In the genomic region with DNA sequence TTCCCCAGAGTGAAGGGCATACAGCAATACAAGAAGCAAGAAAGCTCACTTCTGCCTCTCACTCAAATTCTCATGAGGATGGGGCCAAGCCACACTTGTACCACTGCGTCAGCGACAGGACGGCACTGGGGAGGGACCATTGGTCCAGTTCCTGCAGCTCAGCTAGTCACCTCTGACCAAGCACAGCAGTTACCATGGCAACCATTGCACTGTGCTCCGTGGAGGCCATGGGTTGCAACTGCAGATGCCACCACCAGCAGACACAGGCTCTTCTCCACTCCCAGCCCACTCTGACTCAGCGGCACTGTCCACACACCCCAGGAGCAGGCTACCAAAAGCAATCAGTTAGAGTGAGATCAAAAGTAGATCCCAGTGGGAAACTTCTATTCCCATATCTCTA, we compare ENCODE assay signal across 19 cellular contexts.
DNase-seq lines count a peak whose midpoint lies in the region; ATAC-seq and TF ChIP-seq lines count a peak whose summit lies in the region.
"Had no signal": no experiment of that assay in that cellular context is flagged by ENCODE, and none has a peak within 500 bp of the region (broad histone marks: within the 10 kb centered on the region; RNA-seq: fewer than 3 reads in every experiment).

No MANE protein-coding gene starts in this region.

- no peak for TF ChIP-seq CTCF in osteocyte (IDR thresholded peaks at IDR 0.05)
- TF ChIP-seq CTCF in transverse colon (IDR thresholded peaks at IDR 0.05), result no peak

- TF ChIP-seq POLR2A in transverse colon (IDR thresholded peaks at IDR 0.05), result no peak

- intact Hi-C loops in transverse colon (cut with DNase I; ENCODE audit: low total_unique reads), result no loop called here

- ATAC-seq in GM21723 (IDR thresholded peaks at IDR 0.05; ENCODE audit: unreplicated experiment), result no peak
- ATAC-seq: activated naive CD8-positive, alpha-beta T cell treated with anti-CD3 and anti-CD28 coated beads, Interleukin-2, amount 50 U/mL, for 24 hours; left colon had no signal

- no peaks in the 10 kb centered on the region for H3K36me3 Mint-ChIP-seq in osteocyte (ENCODE audit: unreplicated experiment)
- H3K36me3 Mint-ChIP-seq: CD4-positive, CD25-positive, alpha-beta regulatory T cell had no signal

- peaks cover 9% of the 10 kb centered on the region for H3K27me3 Mint-ChIP-seq in osteocyte (ENCODE audit: unreplicated experiment)
- H3K27me3 Mint-ChIP-seq: activated naive CD8-positive, alpha-beta T cell treated with anti-CD3 and anti-CD28 coated beads, Interleukin-2, amount 50 U/mL, for 24 hours had no signal

- 74 to 94% methylated on average over 3 to 5 of the region's 5 CpGs for WGBS in transverse colon (ENCODE audit: low coverage in 1 of 2), 2 donors

- TF ChIP-seq EP300 in transverse colon (IDR thresholded peaks at IDR 0.05; ENCODE audit: low read depth), result no peak

- H3K4me1 Mint-ChIP-seq in osteocyte (ENCODE audit: unreplicated experiment), result no peaks in the 10 kb centered on the region
- H3K4me1 Mint-ChIP-seq: activated naive CD8-positive, alpha-beta T cell treated with anti-CD3 and anti-CD28 coated beads, Interleukin-2, amount 50 U/mL, for 24 hours; CD4-positive, CD25-positive, alpha-beta regulatory T cell had no signal

- H3K9me3 ChIP-seq in transverse colon, result peaks cover 7 to 8% of the 10 kb centered on the region in 2 donors
- H3K9me3 ChIP-seq: neutrophil, vagina had no signal

- no peaks in the 10 kb centered on the region for H3K4me1 ChIP-seq in transverse colon
- H3K4me1 ChIP-seq: breast epithelium, suprapubic skin, vagina had no signal

- no peaks in the 10 kb centered on the region for H3K36me3 ChIP-seq in transverse colon
- H3K36me3 ChIP-seq: breast epithelium, neutrophil, suprapubic skin, vagina had no signal

- H3K27ac Mint-ChIP-seq in osteocyte (ENCODE audit: unreplicated experiment), result no peak overlapping the region
- H3K27ac Mint-ChIP-seq: activated naive CD8-positive, alpha-beta T cell treated with anti-CD3 and anti-CD28 coated beads, Interleukin-2, amount 50 U/mL, for 24 hours; CD4-positive, CD25-positive, alpha-beta regulatory T cell had no signal

- H3K4me3 Mint-ChIP-seq in osteocyte (ENCODE audit: unreplicated experiment), result no peak overlapping the region
- H3K4me3 Mint-ChIP-seq: activated naive CD8-positive, alpha-beta T cell treated with anti-CD3 and anti-CD28 coated beads, Interleukin-2, amount 50 U/mL, for 24 hours; CD4-positive, CD25-positive, alpha-beta regulatory T cell had no signal

- in situ Hi-C loops in transverse colon (cut with MboI; ENCODE audit: low pct_ligation_motif_present in 1 of 4, low pct_unique_long_range_greater_than_20kb in 1 of 4, low sequenced_read_pairs in 3 of 4), result no loop called here

- no peak overlapping the region for H3K27ac ChIP-seq in transverse colon
- H3K27ac ChIP-seq: breast epithelium, neutrophil, suprapubic skin, vagina had no signal

- H3K27me3 ChIP-seq in transverse colon, result no peaks in the 10 kb centered on the region
- H3K27me3 ChIP-seq: breast epithelium, neutrophil, suprapubic skin, vagina had no signal

- peaks cover 19% of the 10 kb centered on the region for H3K9me3 Mint-ChIP-seq in osteocyte (ENCODE audit: unreplicated experiment)

- DNase-seq in NCI-H2227 (lab: John Stamatoyannopoulos, UW; ENCODE audit: unreplicated experiment) (peak; percentile 12), NCI-H2227 treated with DMSO at 0.1 percent for 48 hours (lab: John Stamatoyannopoulos, UW) (no peak), RPMI8226 (peak; percentile 5), iPS DF 19.7 (ENCODE audit: low read depth, low spot score) (peak; percentile 3), osteocyte (ENCODE audit: extremely low spot score, unreplicated experiment) (peak; percentile 71), transverse colon (no peak), DMS153 treated with DMSO at 0.1 percent for 48 hours (lab: John Stamatoyannopoulos, UW; ENCODE audit: unreplicated experiment) (no peak)
- DNase-seq: activated CD4-positive, alpha-beta T cell treated with anti-CD3 and anti-CD28 coated beads for 48 hours; activated naive CD8-positive, alpha-beta T cell treated with anti-CD3 and anti-CD28 coated beads, Interleukin-2, amount 50 U/mL, for 24 hours; CD4-positive, CD25-positive, alpha-beta regulatory T cell; DND-41; KG1; left colon; NCI-H2081 treated with DMSO at 0.1 percent for 48 hours had no signal

- H3K4me3 ChIP-seq in transverse colon, result no peak overlapping the region
- H3K4me3 ChIP-seq: breast epithelium, suprapubic skin, vagina had no signal

Comparison
In these comparisons a context has a peak if more than half of its experiments do, and no peak if none do; other contexts are left out.
1. DNase-seq: peak in NCI-H2227 (single experiment), RPMI8226 (single experiment), iPS DF 19.7 (single experiment) and osteocyte (single experiment); none in NCI-H2227 treated with DMSO at 0.1 percent for 48 hours (single experiment), transverse colon (single experiment) and DMS153 treated with DMSO at 0.1 percent for 48 hours (single experiment).